Comparison of ENCODE assay signal across 1 cellular context in genomic region chr4:172892300-172892699, GRCh38.
TF ChIP-seq lines count a peak whose summit lies in the region.

No MANE protein-coding gene starts in this region.

TF ChIP-seq in HCT116, 20 proteins besides CTCF, POLR2A, EP300 and RAD21 (continued from another document):
- TF ChIP-seq CBX3 (IDR thresholded peaks at IDR 0.05; ENCODE audit: low read depth), result no peak
TF ChIP-seq in HCT116: peak in this region for 0.
